11 cellular contexts compared by ENCODE assay signal in the genomic region with DNA sequence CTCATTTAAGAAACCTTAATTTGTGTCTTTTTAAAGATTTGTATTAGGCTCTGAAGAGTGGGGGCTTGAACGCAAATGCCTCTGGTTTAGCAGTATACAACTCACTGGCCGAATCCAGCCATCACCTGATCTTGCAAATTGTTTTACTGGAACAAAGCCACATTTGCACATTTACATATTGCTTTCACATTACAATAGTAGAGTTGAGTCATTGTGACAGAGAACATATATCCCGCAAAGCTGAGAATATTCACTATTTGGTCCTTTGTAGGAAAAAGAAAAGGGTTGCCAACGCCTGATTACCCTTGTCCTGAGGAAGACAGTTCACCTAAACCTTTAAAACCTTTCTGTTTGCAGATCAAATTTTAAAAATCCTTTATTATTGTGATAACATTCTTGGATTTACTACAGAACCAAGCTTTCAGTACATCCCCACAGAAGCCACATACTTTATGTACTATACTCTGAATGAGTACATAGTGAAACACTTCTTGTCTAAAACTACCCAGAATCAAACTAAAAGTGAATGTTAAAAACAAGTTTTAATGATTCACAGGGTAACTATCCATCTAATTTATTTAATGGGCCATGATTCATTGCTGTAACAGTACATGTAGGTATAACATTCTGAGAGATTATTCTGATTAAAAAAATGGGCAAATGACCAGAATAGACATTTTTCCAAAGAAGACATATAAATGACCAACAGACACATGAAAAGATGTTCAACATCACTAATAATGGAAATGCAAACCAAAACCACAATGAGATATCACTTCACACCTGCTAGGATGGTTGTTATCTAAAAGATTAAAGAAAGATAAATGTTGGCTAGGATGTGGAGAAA.
DNase-seq lines count a peak whose midpoint lies in the region; ATAC-seq and TF ChIP-seq lines count a peak whose summit lies in the region.
"Had no signal": no experiment of that assay in that cellular context is flagged by ENCODE, and none has a peak within 500 bp of the region (broad histone marks: within the 10 kb centered on the region; RNA-seq: fewer than 3 reads in every experiment).

No MANE protein-coding gene starts in this region.

- no peaks in the 10 kb centered on the region for H3K9me3 ChIP-seq in CD8-positive, alpha-beta memory T cell (ENCODE audit: low read length)
- H3K9me3 ChIP-seq: colonic mucosa had no signal

- POLR2A ChIA-PET in CD8-positive, alpha-beta memory T cell (lab: Charles Lee): no interaction called here

- no peaks in the 10 kb centered on the region for H3K36me3 Mint-ChIP-seq in CD8-positive, alpha-beta memory T cell

- DNase-seq in HCEC 1CT: peak; percentile 83
- DNase-seq in fibroblast of villous mesenchyme (ENCODE audit: low read depth): peak; percentile 59
- no peak for DNase-seq in ACHN
- DNase-seq in CD8-positive, alpha-beta memory T cell: no peak
- DNase-seq in stimulated activated naive CD4-positive, alpha-beta T cell treated with Interleukin-2 at 50 U/mL for 16 hours (lab: John Stamatoyannopoulos, UW): no peak
- DNase-seq in NCI-H1105 (lab: John Stamatoyannopoulos, UW): no peak
- DNase-seq: colonic mucosa, MG63 had no signal

- no peaks in the 10 kb centered on the region for H3K4me1 ChIP-seq in CD8-positive, alpha-beta memory T cell (ENCODE audit: insufficient read depth, low read length)
- H3K4me1 ChIP-seq: colonic mucosa had no signal

- no peaks in the 10 kb centered on the region for H3K27me3 ChIP-seq in CD8-positive, alpha-beta memory T cell (ENCODE audit: insufficient read depth, low read length, poor library complexity, severe bottlenecking)
- H3K27me3 ChIP-seq: colonic mucosa, MG63 had no signal

- H3K27ac Mint-ChIP-seq in CD8-positive, alpha-beta memory T cell: no peak overlapping the region

- no peak for TF ChIP-seq CTCF in fibroblast of villous mesenchyme (IDR thresholded peaks at IDR 0.05; ENCODE audit: insufficient read depth, low read depth, low read length)

- no peaks in the 10 kb centered on the region for H3K36me3 ChIP-seq in CD8-positive, alpha-beta memory T cell (ENCODE audit: insufficient read depth, low read length)
- H3K36me3 ChIP-seq: colonic mucosa, MG63 had no signal

- H3K4me3 Mint-ChIP-seq in CD8-positive, alpha-beta memory T cell: no peak overlapping the region

- peaks cover 1 to 15% of the 10 kb centered on the region in 2 donors for H3K27me3 Mint-ChIP-seq in CD8-positive, alpha-beta memory T cell

- no peaks in the 10 kb centered on the region for H3K9me3 Mint-ChIP-seq in CD8-positive, alpha-beta memory T cell

- no peak overlapping the region for H3K27ac ChIP-seq in CD8-positive, alpha-beta memory T cell (ENCODE audit: low read depth, low read length)
- H3K27ac ChIP-seq: colonic mucosa had no signal

- CTCF ChIA-PET in CD8-positive, alpha-beta memory T cell (lab: Charles Lee): no interaction called here

- in situ Hi-C loops in ACHN (cut with HindIII; ENCODE audit: low pct_ligation_motif_present, low pct_unique_long_range_greater_than_20kb, low sequenced_read_pairs): no loop called here

- peak; percentile 83 for ATAC-seq in GM18868 (IDR thresholded peaks at IDR 0.05; ENCODE audit: unreplicated experiment)
- peak; percentile 78 for ATAC-seq in HG03565 (IDR thresholded peaks at IDR 0.05; ENCODE audit: unreplicated experiment)

- H3K4me1 Mint-ChIP-seq in CD8-positive, alpha-beta memory T cell: no peaks in the 10 kb centered on the region

- H3K4me3 ChIP-seq in fibroblast of villous mesenchyme (ENCODE audit: low read depth, low read length): no peak overlapping the region
- H3K4me3 ChIP-seq in CD8-positive, alpha-beta memory T cell (ENCODE audit: low read length): no peak overlapping the region
- H3K4me3 ChIP-seq: colonic mucosa, lung, MG63 had no signal

Comparison
In these comparisons a context has a peak if more than half of its experiments do, and no peak if none do; other contexts are left out.
1. DNase-seq: peak in HCEC 1CT (single experiment) and fibroblast of villous mesenchyme (single experiment); none in ACHN (single experiment), CD8-positive, alpha-beta memory T cell (0 of 5), stimulated activated naive CD4-positive, alpha-beta T cell treated with Interleukin-2 at 50 U/mL for 16 hours (single experiment) and NCI-H1105 (single experiment).